Comparison of ENCODE assay signal across 18 cellular contexts in the genomic region with DNA sequence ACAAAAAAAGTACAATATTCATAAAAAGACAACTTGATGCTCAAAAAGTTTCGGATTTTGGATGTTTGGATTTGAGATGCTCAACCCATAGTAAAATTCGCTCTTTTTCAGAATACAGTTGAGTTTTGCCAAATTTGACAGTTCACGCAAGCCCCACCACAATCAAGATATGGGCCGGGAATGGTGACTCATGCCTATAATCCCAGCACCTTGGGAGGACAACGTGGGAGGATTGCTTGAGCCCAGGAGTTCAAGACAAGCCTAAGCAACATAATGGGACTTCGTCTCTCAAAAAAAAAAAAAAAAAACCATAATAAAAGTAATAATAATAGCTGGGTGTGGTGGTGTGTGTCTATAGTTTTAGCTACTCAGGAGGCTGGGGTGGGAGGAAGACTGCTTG.
"Had no signal": no experiment of that assay in that cellular context is flagged by ENCODE, and none has a peak within 500 bp of the region (broad histone marks: within the 10 kb centered on the region; RNA-seq: fewer than 3 reads in every experiment).

No MANE protein-coding gene starts in this region.

- H3K27ac ChIP-seq: colonic mucosa, epithelial cell of prostate, lower lobe of right lung, neutrophil, testis, upper lobe of right lung had no signal

- DNase-seq: activated CD4-positive, alpha-beta memory T cell treated with anti-CD3 and anti-CD28 coated beads for 36 hours; activated gamma-delta T cell treated with Interleukin-2 at 50 U/mL for 16 hours; activated naive CD8-positive, alpha-beta T cell treated with anti-CD3 and anti-CD28 coated beads for 36 hours; activated T-cell treated with anti-CD3 and anti-CD28 coated beads, Interleukin-2, amount 50 U/mL, for 4 hours; colonic mucosa; effector CD8-positive, alpha-beta T cell; hypothalamus; lower lobe of right lung; naive B cell; posterior cingulate gyrus; stimulated activated CD4-positive, alpha-beta T cell treated with anti-CD3 and anti-CD28 coated beads, Interleukin-15, amount 100 ng/mL, for 24 hours; stimulated activated CD4-positive, alpha-beta T cell treated with anti-CD3 and anti-CD28 coated beads, Interleukin-4, amount 100 ng/mL, for 24 hours; T-helper 17 cell; testis had no signal

- H3K36me3 ChIP-seq: colonic mucosa, upper lobe of right lung had no signal

- H3K27me3 ChIP-seq: colonic mucosa, neutrophil, testis, upper lobe of right lung had no signal

- H3K4me3 Mint-ChIP-seq: activated CD4-positive, alpha-beta memory T cell treated with anti-CD3 and anti-CD28 coated beads for 36 hours; activated naive CD8-positive, alpha-beta T cell treated with anti-CD3 and anti-CD28 coated beads for 36 hours; activated T-cell treated with anti-CD3 and anti-CD28 coated beads, Interleukin-2, amount 50 U/mL, for 4 hours; naive B cell; stimulated activated naive CD8-positive, alpha-beta T cell treated with anti-CD3 and anti-CD28 coated beads, Interleukin-15, Interleukin-2, amounts not matched to agents 100 ng/mL and 50 ng/mL, for 24 hours; T-helper 17 cell had no signal

- H3K27me3 Mint-ChIP-seq: activated CD4-positive, alpha-beta memory T cell treated with anti-CD3 and anti-CD28 coated beads for 36 hours; activated naive CD8-positive, alpha-beta T cell treated with anti-CD3 and anti-CD28 coated beads for 36 hours; naive B cell; stimulated activated naive CD8-positive, alpha-beta T cell treated with anti-CD3 and anti-CD28 coated beads, Interleukin-15, Interleukin-2, amounts not matched to agents 100 ng/mL and 50 ng/mL, for 24 hours; T-helper 17 cell had no signal

- H3K9me3 ChIP-seq: colonic mucosa, lower lobe of right lung, neutrophil, testis, upper lobe of right lung had no signal

- H3K27ac Mint-ChIP-seq: activated CD4-positive, alpha-beta memory T cell treated with anti-CD3 and anti-CD28 coated beads for 36 hours; activated naive CD8-positive, alpha-beta T cell treated with anti-CD3 and anti-CD28 coated beads for 36 hours; stimulated activated naive CD8-positive, alpha-beta T cell treated with anti-CD3 and anti-CD28 coated beads, Interleukin-15, Interleukin-2, amounts not matched to agents 100 ng/mL and 50 ng/mL, for 24 hours had no signal

- H3K4me1 ChIP-seq: colonic mucosa, testis had no signal

- H3K9me3 Mint-ChIP-seq: activated CD4-positive, alpha-beta memory T cell treated with anti-CD3 and anti-CD28 coated beads for 36 hours; activated naive CD8-positive, alpha-beta T cell treated with anti-CD3 and anti-CD28 coated beads for 36 hours; activated T-cell treated with anti-CD3 and anti-CD28 coated beads, Interleukin-2, amount 50 U/mL, for 4 hours; naive B cell; stimulated activated naive CD8-positive, alpha-beta T cell treated with anti-CD3 and anti-CD28 coated beads, Interleukin-15, Interleukin-2, amounts not matched to agents 100 ng/mL and 50 ng/mL, for 24 hours had no signal

- H3K4me3 ChIP-seq: colonic mucosa, lower lobe of right lung, testis, upper lobe of right lung had no signal
